ENCODE assay signal across 13 cellular contexts in genomic region chr1:6098303-6099215, GRCh38. TPM values are rescaled to one million over a fixed set of nuclear protein-coding genes. Genes with fewer than 3 reads are reported as not detected.
A peak's percentile ranks its signal among the peaks of the same experiment; 100 is the strongest.
DNase-seq lines count a peak whose midpoint lies in the region; ATAC-seq and TF ChIP-seq lines count a peak whose summit lies in the region.
"Had no signal": no experiment of that assay in that cellular context is flagged by ENCODE, and none has a peak within 500 bp of the region (broad histone marks: within the 10 kb centered on the region; RNA-seq: fewer than 3 reads in every experiment).

No MANE protein-coding gene starts in this region.

- H2AFZ ChIP-seq in GM23338 = no peak overlapping the region

- no peak overlapping the region for H3K4me2 ChIP-seq in GM23338

- peak; percentile 19 for DNase-seq in activated naive CD8-positive, alpha-beta T cell treated with anti-CD3 and anti-CD28 coated beads, Interleukin-2, amount 10 ng/mL, durations not matched to agents 7 days and 5 days
- DNase-seq in activated naive CD8-positive, alpha-beta T cell treated with anti-CD3 and anti-CD28 coated beads, Interleukin-2, amount 50 U/mL, for 24 hours = no peak
- DNase-seq in coronary artery (ENCODE audit: low spot score) (no peak), mucosa of descending colon (peak in 2 of 3 donors; percentile 21 to 53), vagina (ENCODE audit: extremely low spot score in 2 of 2) (no peak), GM23338 (ENCODE audit: low spot score) (no peak)
- no peak for DNase-seq in activated T-cell treated with anti-CD3 and anti-CD28 coated beads, Interleukin-2, amount 50 U/mL, for 48 hours
- DNase-seq: DND-41, IMR-90, NCI-H748 treated with DMSO at 0.1 percent for 48 hours, SHP77 had no signal

- POLR2A ChIA-PET in activated naive CD8-positive, alpha-beta T cell treated with anti-CD3 and anti-CD28 coated beads, Interleukin-2, amount 10 ng/mL, durations not matched to agents 7 days and 5 days (lab: Charles Lee) = no interaction called here

- TF ChIP-seq POLR2A in vagina (IDR thresholded peaks at IDR 0.05) = no peak

- no peaks in the 10 kb centered on the region for H3K9me3 ChIP-seq in mucosa of descending colon
- no peaks in the 10 kb centered on the region for H3K9me3 ChIP-seq in vagina

- no peaks in the 10 kb centered on the region for H3K9me2 ChIP-seq in GM23338 (ENCODE audit: insufficient read depth)

- H3K79me2 ChIP-seq in GM23338 (replicated peaks; ENCODE audit: insufficient read depth) = no peaks in the 10 kb centered on the region

- H3F3A ChIP-seq in GM23338 (replicated peaks; ENCODE audit: low read depth) = no peaks in the 10 kb centered on the region

- intact Hi-C loops in mucosa of descending colon (cut with DNase I, micrococcal nuclease) (no loop called here), vagina (cut with DNase I) (no loop called here)

- H3K27me3 Mint-ChIP-seq in activated naive CD8-positive, alpha-beta T cell treated with anti-CD3 and anti-CD28 coated beads, Interleukin-2, amount 10 ng/mL, durations not matched to agents 7 days and 5 days = no peaks in the 10 kb centered on the region
- no peaks in the 10 kb centered on the region for H3K27me3 Mint-ChIP-seq in activated naive CD8-positive, alpha-beta T cell treated with anti-CD3 and anti-CD28 coated beads, Interleukin-2, amount 50 U/mL, for 24 hours
- peaks cover 3% of the 10 kb centered on the region for H3K27me3 Mint-ChIP-seq in GM23338 (ENCODE audit: insufficient read depth, low read depth, poor library complexity)

- H3K27me3 ChIP-seq in vagina (no peaks in the 10 kb centered on the region), GM23338 (ENCODE audit: insufficient read depth) (no peaks in the 10 kb centered on the region)

- peaks cover 1% of the 10 kb centered on the region for H3K4me1 Mint-ChIP-seq in activated naive CD8-positive, alpha-beta T cell treated with anti-CD3 and anti-CD28 coated beads, Interleukin-2, amount 10 ng/mL, durations not matched to agents 7 days and 5 days
- H3K4me1 Mint-ChIP-seq in activated naive CD8-positive, alpha-beta T cell treated with anti-CD3 and anti-CD28 coated beads, Interleukin-2, amount 50 U/mL, for 24 hours = peaks cover 3% of the 10 kb centered on the region
- peaks cover 2% of the 10 kb centered on the region; the same call in 1 of the 3 replicates for H3K4me1 Mint-ChIP-seq in GM23338

- peaks cover 6% of the 10 kb centered on the region for H3K36me3 Mint-ChIP-seq in activated naive CD8-positive, alpha-beta T cell treated with anti-CD3 and anti-CD28 coated beads, Interleukin-2, amount 10 ng/mL, durations not matched to agents 7 days and 5 days
- peaks cover 19% of the 10 kb centered on the region for H3K36me3 Mint-ChIP-seq in activated naive CD8-positive, alpha-beta T cell treated with anti-CD3 and anti-CD28 coated beads, Interleukin-2, amount 50 U/mL, for 24 hours (ENCODE audit: low read depth)
- H3K36me3 Mint-ChIP-seq in GM23338 (ENCODE audit: low read depth) = no peaks in the 10 kb centered on the region

- no peak for ATAC-seq in activated naive CD8-positive, alpha-beta T cell treated with anti-CD3 and anti-CD28 coated beads, Interleukin-2, amount 10 ng/mL, durations not matched to agents 7 days and 5 days (ENCODE audit: low read depth)
- no peak for ATAC-seq in activated naive CD8-positive, alpha-beta T cell treated with anti-CD3 and anti-CD28 coated beads, Interleukin-2, amount 50 U/mL, for 24 hours
- ATAC-seq in mucosa of descending colon (peak; percentile 35), GM23338 (no peak), GM18511 (IDR thresholded peaks at IDR 0.05; ENCODE audit: unreplicated experiment) (no peak)
- ATAC-seq: naive thymus-derived CD8-positive, alpha-beta T cell had no signal

- no peak overlapping the region for H3K27ac Mint-ChIP-seq in activated naive CD8-positive, alpha-beta T cell treated with anti-CD3 and anti-CD28 coated beads, Interleukin-2, amount 10 ng/mL, durations not matched to agents 7 days and 5 days
- H3K27ac Mint-ChIP-seq in activated naive CD8-positive, alpha-beta T cell treated with anti-CD3 and anti-CD28 coated beads, Interleukin-2, amount 50 U/mL, for 24 hours = no peak overlapping the region
- no peak overlapping the region for H3K27ac Mint-ChIP-seq in GM23338

- H4K20me1 ChIP-seq in GM23338 (replicated peaks; ENCODE audit: insufficient read depth) = no peaks in the 10 kb centered on the region

- H3K9me3 Mint-ChIP-seq in activated naive CD8-positive, alpha-beta T cell treated with anti-CD3 and anti-CD28 coated beads, Interleukin-2, amount 10 ng/mL, durations not matched to agents 7 days and 5 days = no peaks in the 10 kb centered on the region
- H3K9me3 Mint-ChIP-seq in activated naive CD8-positive, alpha-beta T cell treated with anti-CD3 and anti-CD28 coated beads, Interleukin-2, amount 50 U/mL, for 24 hours = no peaks in the 10 kb centered on the region
- no peaks in the 10 kb centered on the region; the same call in 2 of the 3 replicates for H3K9me3 Mint-ChIP-seq in GM23338
- H3K9me3 Mint-ChIP-seq: naive thymus-derived CD8-positive, alpha-beta T cell had no signal

- TF ChIP-seq CTCF in coronary artery (IDR thresholded peaks at IDR 0.05) (no peak), mucosa of descending colon (IDR thresholded peaks at IDR 0.05) (no peak), vagina (IDR thresholded peaks at IDR 0.05) (no peak), GM23338 (conservative IDR thresholded peaks at IDR 0.05; ENCODE audit: low read depth in 2 of 2) (no peak)

- H3K4me3 ChIP-seq in coronary artery (peak overlapping the region; percentile 17), mucosa of descending colon (no peak overlapping the region), vagina (no peak overlapping the region), GM23338 (no peak overlapping the region)

- peak overlapping the region in 1 of 2 donors; percentile 25 for H3K27ac ChIP-seq in coronary artery
- H3K27ac ChIP-seq in vagina = peak overlapping the region; percentile 82
- H3K27ac ChIP-seq in GM23338 (ENCODE audit: low read depth) = no peak overlapping the region

- H3K4me1 ChIP-seq in mucosa of descending colon (ENCODE audit: low read depth) = no peaks in the 10 kb centered on the region
- peaks cover 20% of the 10 kb centered on the region for H3K4me1 ChIP-seq in vagina
- H3K4me1 ChIP-seq in GM23338 (ENCODE audit: insufficient read depth) = no peaks in the 10 kb centered on the region

- no peak overlapping the region for H3K4me3 Mint-ChIP-seq in activated naive CD8-positive, alpha-beta T cell treated with anti-CD3 and anti-CD28 coated beads, Interleukin-2, amount 10 ng/mL, durations not matched to agents 7 days and 5 days
- no peak overlapping the region for H3K4me3 Mint-ChIP-seq in activated naive CD8-positive, alpha-beta T cell treated with anti-CD3 and anti-CD28 coated beads, Interleukin-2, amount 50 U/mL, for 24 hours
- H3K4me3 Mint-ChIP-seq in GM23338 = no peak overlapping the region
- H3K4me3 Mint-ChIP-seq: naive thymus-derived CD8-positive, alpha-beta T cell had no signal

- H3K36me3 ChIP-seq in mucosa of descending colon (ENCODE audit: low read depth) (no peaks in the 10 kb centered on the region), vagina (no peaks in the 10 kb centered on the region), GM23338 (ENCODE audit: insufficient read depth) (no peaks in the 10 kb centered on the region)

TF ChIP-seq in GM23338, 12 proteins besides CTCF, POLR2A, EP300 and RAD21 (continues in another document):
- TF ChIP-seq ZNF331 (CRISPR knock-in tag; IDR thresholded peaks at IDR 0.05; ENCODE audit: low read depth) (no peak), JUNB (IDR thresholded peaks at IDR 0.05; ENCODE audit: unreplicated experiment) (no peak)

RNA-seq across cellular contexts. Expression of gene KCNAB2, which starts 52.9 kb away (rescaled TPM):
- total RNA-seq in activated naive CD8-positive, alpha-beta T cell treated with anti-CD3 and anti-CD28 coated beads, Interleukin-2, amount 10 ng/mL, durations not matched to agents 7 days and 5 days = 100 to 1,000 TPM; 290 to 307 TPM
- total RNA-seq in mucosa of descending colon (10 to 100 TPM in 2 of 3 donors, 1 to 10 TPM in 1; 6.9 to 15.7 (median 11.8) TPM), vagina (8.8 TPM)
- total RNA-seq in GM23338 (2014; rRNA removed; shearing (Covaris generic)) = 3.7 and 5.1 TPM in 2 replicates
- polyA plus RNA-seq in GM23338 (2016; fragmentation: Nextera tagmentation; extraction: Ambion mirVana) = 2.1 and 3.0 TPM in 2 replicates

Comparison
In these comparisons a context has a peak if more than half of its experiments do, and no peak if none do; other contexts are left out.
1. DNase-seq: peak in activated naive CD8-positive, alpha-beta T cell treated with anti-CD3 and anti-CD28 coated beads, Interleukin-2, amount 10 ng/mL, durations not matched to agents 7 days and 5 days (single experiment) and mucosa of descending colon (2 of 3); none in activated naive CD8-positive, alpha-beta T cell treated with anti-CD3 and anti-CD28 coated beads, Interleukin-2, amount 50 U/mL, for 24 hours (single experiment), coronary artery (single experiment), vagina (0 of 2), GM23338 (single experiment) and activated T-cell treated with anti-CD3 and anti-CD28 coated beads, Interleukin-2, amount 50 U/mL, for 48 hours (0 of 2).
2. RNA of gene KCNAB2, which starts 52.9 kb away (total RNA-seq): 290 to 307 TPM in activated naive CD8-positive, alpha-beta T cell treated with anti-CD3 and anti-CD28 coated beads, Interleukin-2, amount 10 ng/mL, durations not matched to agents 7 days and 5 days; 6.9 to 15.7 TPM in mucosa of descending colon, 8.8 TPM in vagina (single experiment) and 3.7 to 5.1 TPM in GM23338; every median in the first group is over 10 times any median in the second.